ENCODE assay signal across 9 cellular contexts in genomic region chr3:172154768-172155649, GRCh38.
A peak's percentile ranks its signal among the peaks of the same experiment; 100 is the strongest.
DNase-seq lines count a peak whose midpoint lies in the region; ATAC-seq, FAIRE-seq and TF ChIP-seq lines count a peak whose summit lies in the region.
"Had no signal": no experiment of that assay in that cellular context is flagged by ENCODE, and none has a peak within 500 bp of the region (broad histone marks: within the 10 kb centered on the region; RNA-seq: fewer than 3 reads in every experiment).

No MANE protein-coding gene starts in this region.

- TF ChIP-seq POLR2A in endothelial cell of umbilical vein (IDR thresholded peaks at IDR 0.05; ENCODE audit: low read depth, low read length) = peak; percentile 15

- POLR2A ChIA-PET in endothelial cell of umbilical vein (lab: Charles Lee) = no interaction called here

- H2AFZ ChIP-seq in endothelial cell of umbilical vein (ENCODE audit: low read depth, low read length) = no peak overlapping the region

- CTCF ChIA-PET in endothelial cell of umbilical vein (lab: Charles Lee) = interaction anchor here (1.3 to 2.6 kb wide), 2 partner anchors 14 to 41 kb away, joined by 4 to 5 read pairs; no protein-coding TSS in a partner anchor

- peak; percentile 21 for FAIRE-seq in endothelial cell of umbilical vein (lab: Jason Lieb, UNC)

- BruUV-seq in endothelial cell of umbilical vein (replicated peaks; lab: Mats Ljungman, UMichigan) = no TSS peak

- dilution Hi-C loops in endothelial cell of umbilical vein (cut with MboI; ENCODE audit: extremely low pct_ligation_motif_present, low sequenced_read_pairs) = no loop called here

- ATAC-seq in GM19438 (IDR thresholded peaks at IDR 0.05; ENCODE audit: low read depth, unreplicated experiment) (peak; percentile 59), HG03103 (IDR thresholded peaks at IDR 0.05; ENCODE audit: low read depth, unreplicated experiment) (peak; percentile 66), GM21825 (IDR thresholded peaks at IDR 0.05; ENCODE audit: unreplicated experiment) (no peak)
- peak; percentile 50 for ATAC-seq in stimulated activated naive CD8-positive, alpha-beta T cell treated with anti-CD3 and anti-CD28 coated beads, Interleukin-15, Interleukin-2, amounts not matched to agents 100 U/mL and 50 U/mL, for 24 hours

- peaks cover 83% of the 10 kb centered on the region for H3K79me2 ChIP-seq in endothelial cell of umbilical vein (ENCODE audit: control insufficient read depth, insufficient read depth, low read length)

- DNase-seq in endothelial cell of umbilical vein (ENCODE audit: low read depth, low spot score) (no peak), DMS53 (lab: John Stamatoyannopoulos, UW) (no peak), iPS-NIHi7 (ENCODE audit: extremely low spot score) (no peak), NCI-H1048 (lab: John Stamatoyannopoulos, UW) (no peak)
- peak; percentile 31 for DNase-seq in stimulated activated naive CD8-positive, alpha-beta T cell treated with anti-CD3 and anti-CD28 coated beads, Interleukin-15, Interleukin-2, amounts not matched to agents 100 U/mL and 50 U/mL, for 24 hours
- DNase-seq: NCI-H345 had no signal

- intact Hi-C loops in endothelial cell of umbilical vein (cut with micrococcal nuclease) = no loop called here

- H3K36me3 ChIP-seq in endothelial cell of umbilical vein (ENCODE audit: control insufficient read depth in 2 of 2, extremely low read depth in 1 of 2, insufficient read depth in 2 of 2, low read length in 2 of 2) = peaks cover under 1 to 2% of the 10 kb centered on the region in 2 experiments

- TF ChIP-seq CTCF in endothelial cell of umbilical vein (IDR thresholded peaks at IDR 0.05; ENCODE audit: extremely low read depth in 1 of 2, insufficient read depth in 1 of 2, low read depth in 1 of 2, low read length in 2 of 2) = no peak

- H3K4me2 ChIP-seq in endothelial cell of umbilical vein (ENCODE audit: insufficient read depth, low read length) = no peak overlapping the region

- no peaks in the 10 kb centered on the region for H3K27me3 ChIP-seq in endothelial cell of umbilical vein (ENCODE audit: control insufficient read depth in 2 of 2, insufficient read depth in 2 of 2, low read length in 2 of 2)

- H4K20me1 ChIP-seq in endothelial cell of umbilical vein (replicated peaks; ENCODE audit: control insufficient read depth, extremely low read depth, insufficient read depth, low read length) = no peaks in the 10 kb centered on the region

- no peaks in the 10 kb centered on the region for H3K9me3 ChIP-seq in endothelial cell of umbilical vein (replicated peaks; ENCODE audit: control insufficient read depth, insufficient read depth, low read length)

- no peaks in the 10 kb centered on the region for H3K9me1 ChIP-seq in endothelial cell of umbilical vein (replicated peaks; ENCODE audit: control insufficient read depth, extremely low read depth, insufficient read depth, low read length)

- H3K4me1 ChIP-seq in endothelial cell of umbilical vein (ENCODE audit: control insufficient read depth, extremely low read depth, insufficient read depth, low read length) = peaks cover 70% of the 10 kb centered on the region

- H3K4me3 ChIP-seq in endothelial cell of umbilical vein (replicated peaks in 1 of 3; ENCODE audit: insufficient read depth in 1 of 3, low read depth in 1 of 3, low read length in 3 of 3) = no peak overlapping the region

- H3K9ac ChIP-seq in endothelial cell of umbilical vein (replicated peaks; ENCODE audit: extremely low read depth, insufficient read depth, low read length) = no peak overlapping the region

- peak overlapping the region; percentile 95 for H3K27ac ChIP-seq in endothelial cell of umbilical vein (ENCODE audit: insufficient read depth, low read depth, low read length)

TF ChIP-seq in endothelial cell of umbilical vein, 7 proteins besides CTCF, POLR2A, EP300 and RAD21:
- TF ChIP-seq FOS (IDR thresholded peaks at IDR 0.05; ENCODE audit: borderline replicate concordance, insufficient read depth, low read length) = no peak
- TF ChIP-seq JUN (IDR thresholded peaks at IDR 0.05; ENCODE audit: borderline replicate concordance, insufficient read depth, insufficient read length, low read depth) = no peak
- no peak for TF ChIP-seq EZH2 (IDR thresholded peaks at IDR 0.05; ENCODE audit: borderline replicate concordance, low read depth, low read length, severe bottlenecking)
- TF ChIP-seq POLR2AphosphoS5 (IDR thresholded peaks at IDR 0.05; ENCODE audit: insufficient read depth, low read depth, low read length) = no peak
